Comparison of ENCODE assay signal across 1 cellular context in genomic region chr4:11384077-11384476, GRCh38. TPM values are rescaled to one million over a fixed set of nuclear protein-coding genes. Genes with fewer than 3 reads are reported as not detected.
"Had no signal": no experiment of that assay in that cellular context is flagged by ENCODE, and none has a peak within 500 bp of the region (broad histone marks: within the 10 kb centered on the region; RNA-seq: fewer than 3 reads in every experiment).

No MANE protein-coding gene starts in this region.

RNA-seq across cellular contexts. Expression of gene HS3ST1, which starts 44.6 kb away (rescaled TPM):
- total RNA-seq: natural killer cell had no signal
